ENCODE assay signal across 1 cellular context in the genomic region with DNA sequence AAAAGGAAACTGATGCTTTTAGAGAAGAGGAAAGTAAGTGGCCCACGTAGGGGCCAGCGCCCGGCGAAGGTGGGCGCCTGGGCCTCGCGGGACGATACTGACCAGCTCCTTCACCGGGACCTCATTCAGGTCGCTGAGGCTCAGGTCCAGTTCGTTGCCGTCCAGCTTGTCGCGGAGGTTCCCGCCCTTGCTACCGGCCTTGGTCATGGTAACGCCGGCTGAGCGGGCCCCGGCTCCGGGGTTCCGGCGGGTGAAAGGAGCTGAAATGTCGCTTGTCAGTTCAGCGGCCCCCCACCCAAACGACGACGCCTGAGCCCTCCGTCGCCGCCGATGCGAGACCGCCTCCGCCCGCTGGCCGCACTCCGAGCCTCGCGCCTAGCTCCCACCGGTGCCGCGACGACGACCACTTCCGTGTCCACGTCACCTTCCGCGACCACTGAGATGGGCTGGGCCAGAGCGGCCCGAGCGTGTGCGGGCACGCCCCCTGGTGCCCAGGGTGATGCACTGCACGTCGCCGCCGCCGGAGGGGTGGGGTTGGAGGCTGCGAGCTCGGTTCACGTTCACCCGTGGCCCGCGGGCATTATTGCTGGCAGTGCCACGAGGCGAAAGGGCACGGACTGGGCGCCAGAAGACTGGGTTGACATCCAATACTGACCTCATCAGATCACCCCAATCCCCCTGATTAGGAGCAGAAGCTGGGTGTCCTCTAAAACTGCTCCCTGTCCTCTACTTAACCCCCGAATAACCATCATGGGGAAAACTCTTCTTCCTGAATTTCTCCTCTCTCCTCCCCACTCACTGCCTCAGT.
TF ChIP-seq lines count a peak whose summit lies in the region.

A gene (minus strand): TSS at position 413 of the 808 bp plus-strand sequence. CDS start 206 bp downstream, at position 207.

TF ChIP-seq in WTC11, 78 proteins besides CTCF, POLR2A, EP300 and RAD21 (continued from another document and continues in another):
- peak; percentile 50; the same call in 1 of the 2 replicates for TF ChIP-seq TEAD4 (CRISPR knock-in tag; IDR thresholded peaks at IDR 0.05)
- no peak for TF ChIP-seq IRF2 (CRISPR knock-in tag; IDR thresholded peaks at IDR 0.05; ENCODE audit: borderline replicate concordance, low read depth)
- TF ChIP-seq NR2C2 (CRISPR knock-in tag; IDR thresholded peaks at IDR 0.05), result 0 out of 2 replicates have a peak, but pooled peaks have one; percentile 56
- no peak for TF ChIP-seq ZNF138 (CRISPR knock-in tag; conservative IDR thresholded peaks at IDR 0.05)
- TF ChIP-seq PRRX2 (CRISPR knock-in tag; IDR thresholded peaks at IDR 0.05), result no peak
- TF ChIP-seq, protein P1, sequence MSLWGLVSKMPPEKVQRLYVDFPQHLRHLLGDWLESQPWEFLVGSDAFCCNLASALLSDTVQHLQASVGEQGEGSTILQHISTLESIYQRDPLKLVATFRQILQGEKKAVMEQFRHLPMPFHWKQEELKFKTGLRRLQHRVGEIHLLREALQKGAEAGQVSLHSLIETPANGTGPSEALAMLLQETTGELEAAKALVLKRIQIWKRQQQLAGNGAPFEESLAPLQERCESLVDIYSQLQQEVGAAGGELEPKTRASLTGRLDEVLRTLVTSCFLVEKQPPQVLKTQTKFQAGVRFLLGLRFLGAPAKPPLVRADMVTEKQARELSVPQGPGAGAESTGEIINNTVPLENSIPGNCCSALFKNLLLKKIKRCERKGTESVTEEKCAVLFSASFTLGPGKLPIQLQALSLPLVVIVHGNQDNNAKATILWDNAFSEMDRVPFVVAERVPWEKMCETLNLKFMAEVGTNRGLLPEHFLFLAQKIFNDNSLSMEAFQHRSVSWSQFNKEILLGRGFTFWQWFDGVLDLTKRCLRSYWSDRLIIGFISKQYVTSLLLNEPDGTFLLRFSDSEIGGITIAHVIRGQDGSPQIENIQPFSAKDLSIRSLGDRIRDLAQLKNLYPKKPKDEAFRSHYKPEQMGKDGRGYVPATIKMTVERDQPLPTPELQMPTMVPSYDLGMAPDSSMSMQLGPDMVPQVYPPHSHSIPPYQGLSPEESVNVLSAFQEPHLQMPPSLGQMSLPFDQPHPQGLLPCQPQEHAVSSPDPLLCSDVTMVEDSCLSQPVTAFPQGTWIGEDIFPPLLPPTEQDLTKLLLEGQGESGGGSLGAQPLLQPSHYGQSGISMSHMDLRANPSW (CRISPR knock-in tag; conservative IDR thresholded peaks at IDR 0.05; ENCODE audit: low read depth), result no peak
- no peak for TF ChIP-seq NR3C1 (CRISPR knock-in tag; conservative IDR thresholded peaks at IDR 0.05; ENCODE audit: low read depth)
- TF ChIP-seq RELA (CRISPR knock-in tag; IDR thresholded peaks at IDR 0.05; ENCODE audit: borderline replicate concordance), result no peak
- no peak for TF ChIP-seq TP53 (CRISPR knock-in tag; IDR thresholded peaks at IDR 0.05)
- peak; percentile 17; the same call in 1 of the 2 replicates for TF ChIP-seq NFYB (CRISPR knock-in tag; conservative IDR thresholded peaks at IDR 0.05; ENCODE audit: low read depth)
- TF ChIP-seq ATF1 (CRISPR knock-in tag; IDR thresholded peaks at IDR 0.05), result peak; percentile 89; the same call in 1 of the 2 replicates
- TF ChIP-seq NR1H2 (CRISPR knock-in tag; IDR thresholded peaks at IDR 0.05), result no peak
- no peak for TF ChIP-seq NFATC4 (CRISPR knock-in tag; IDR thresholded peaks at IDR 0.05)
- TF ChIP-seq JUN (CRISPR knock-in tag; IDR thresholded peaks at IDR 0.05), result peak; percentile 86; the same call in 1 of the 2 replicates
- TF ChIP-seq FOXK1 (CRISPR knock-in tag; IDR thresholded peaks at IDR 0.05), result peak; percentile 98
- TF ChIP-seq, protein P2, sequence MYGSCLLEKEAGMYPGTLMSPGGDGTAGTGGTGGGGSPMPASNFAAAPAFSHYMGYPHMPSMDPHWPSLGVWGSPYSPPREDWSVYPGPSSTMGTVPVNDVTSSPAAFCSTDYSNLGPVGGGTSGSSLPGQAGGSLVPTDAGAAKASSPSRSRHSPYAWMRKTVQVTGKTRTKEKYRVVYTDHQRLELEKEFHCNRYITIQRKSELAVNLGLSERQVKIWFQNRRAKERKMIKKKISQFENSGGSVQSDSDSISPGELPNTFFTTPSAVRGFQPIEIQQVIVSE (CRISPR knock-in tag; IDR thresholded peaks at IDR 0.05; ENCODE audit: borderline replicate concordance), result no peak
- peak; percentile 98 for TF ChIP-seq SP1 (CRISPR knock-in tag; conservative IDR thresholded peaks at IDR 0.05)
- TF ChIP-seq, protein P3, sequence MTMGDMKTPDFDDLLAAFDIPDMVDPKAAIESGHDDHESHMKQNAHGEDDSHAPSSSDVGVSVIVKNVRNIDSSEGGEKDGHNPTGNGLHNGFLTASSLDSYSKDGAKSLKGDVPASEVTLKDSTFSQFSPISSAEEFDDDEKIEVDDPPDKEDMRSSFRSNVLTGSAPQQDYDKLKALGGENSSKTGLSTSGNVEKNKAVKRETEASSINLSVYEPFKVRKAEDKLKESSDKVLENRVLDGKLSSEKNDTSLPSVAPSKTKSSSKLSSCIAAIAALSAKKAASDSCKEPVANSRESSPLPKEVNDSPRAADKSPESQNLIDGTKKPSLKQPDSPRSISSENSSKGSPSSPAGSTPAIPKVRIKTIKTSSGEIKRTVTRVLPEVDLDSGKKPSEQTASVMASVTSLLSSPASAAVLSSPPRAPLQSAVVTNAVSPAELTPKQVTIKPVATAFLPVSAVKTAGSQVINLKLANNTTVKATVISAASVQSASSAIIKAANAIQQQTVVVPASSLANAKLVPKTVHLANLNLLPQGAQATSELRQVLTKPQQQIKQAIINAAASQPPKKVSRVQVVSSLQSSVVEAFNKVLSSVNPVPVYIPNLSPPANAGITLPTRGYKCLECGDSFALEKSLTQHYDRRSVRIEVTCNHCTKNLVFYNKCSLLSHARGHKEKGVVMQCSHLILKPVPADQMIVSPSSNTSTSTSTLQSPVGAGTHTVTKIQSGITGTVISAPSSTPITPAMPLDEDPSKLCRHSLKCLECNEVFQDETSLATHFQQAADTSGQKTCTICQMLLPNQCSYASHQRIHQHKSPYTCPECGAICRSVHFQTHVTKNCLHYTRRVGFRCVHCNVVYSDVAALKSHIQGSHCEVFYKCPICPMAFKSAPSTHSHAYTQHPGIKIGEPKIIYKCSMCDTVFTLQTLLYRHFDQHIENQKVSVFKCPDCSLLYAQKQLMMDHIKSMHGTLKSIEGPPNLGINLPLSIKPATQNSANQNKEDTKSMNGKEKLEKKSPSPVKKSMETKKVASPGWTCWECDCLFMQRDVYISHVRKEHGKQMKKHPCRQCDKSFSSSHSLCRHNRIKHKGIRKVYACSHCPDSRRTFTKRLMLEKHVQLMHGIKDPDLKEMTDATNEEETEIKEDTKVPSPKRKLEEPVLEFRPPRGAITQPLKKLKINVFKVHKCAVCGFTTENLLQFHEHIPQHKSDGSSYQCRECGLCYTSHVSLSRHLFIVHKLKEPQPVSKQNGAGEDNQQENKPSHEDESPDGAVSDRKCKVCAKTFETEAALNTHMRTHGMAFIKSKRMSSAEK (CRISPR knock-in tag; IDR thresholded peaks at IDR 0.05; ENCODE audit: borderline replicate concordance), result no peak
- TF ChIP-seq ELF4 (CRISPR knock-in tag; IDR thresholded peaks at IDR 0.05; ENCODE audit: low read depth), result peak; percentile 86; the same call in 1 of the 2 replicates
- TF ChIP-seq SMAD4 (CRISPR knock-in tag; IDR thresholded peaks at IDR 0.05), result no peak
- TF ChIP-seq, protein P4, sequence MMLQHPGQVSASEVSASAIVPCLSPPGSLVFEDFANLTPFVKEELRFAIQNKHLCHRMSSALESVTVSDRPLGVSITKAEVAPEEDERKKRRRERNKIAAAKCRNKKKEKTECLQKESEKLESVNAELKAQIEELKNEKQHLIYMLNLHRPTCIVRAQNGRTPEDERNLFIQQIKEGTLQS (CRISPR knock-in tag; conservative IDR thresholded peaks at IDR 0.05), result no peak
- TF ChIP-seq GABPB1 (CRISPR knock-in tag; IDR thresholded peaks at IDR 0.05), result peak; percentile 93
- peak; percentile 97 for TF ChIP-seq FOXP1 (CRISPR knock-in tag; IDR thresholded peaks at IDR 0.05; ENCODE audit: borderline replicate concordance)
- TF ChIP-seq, protein P5, sequence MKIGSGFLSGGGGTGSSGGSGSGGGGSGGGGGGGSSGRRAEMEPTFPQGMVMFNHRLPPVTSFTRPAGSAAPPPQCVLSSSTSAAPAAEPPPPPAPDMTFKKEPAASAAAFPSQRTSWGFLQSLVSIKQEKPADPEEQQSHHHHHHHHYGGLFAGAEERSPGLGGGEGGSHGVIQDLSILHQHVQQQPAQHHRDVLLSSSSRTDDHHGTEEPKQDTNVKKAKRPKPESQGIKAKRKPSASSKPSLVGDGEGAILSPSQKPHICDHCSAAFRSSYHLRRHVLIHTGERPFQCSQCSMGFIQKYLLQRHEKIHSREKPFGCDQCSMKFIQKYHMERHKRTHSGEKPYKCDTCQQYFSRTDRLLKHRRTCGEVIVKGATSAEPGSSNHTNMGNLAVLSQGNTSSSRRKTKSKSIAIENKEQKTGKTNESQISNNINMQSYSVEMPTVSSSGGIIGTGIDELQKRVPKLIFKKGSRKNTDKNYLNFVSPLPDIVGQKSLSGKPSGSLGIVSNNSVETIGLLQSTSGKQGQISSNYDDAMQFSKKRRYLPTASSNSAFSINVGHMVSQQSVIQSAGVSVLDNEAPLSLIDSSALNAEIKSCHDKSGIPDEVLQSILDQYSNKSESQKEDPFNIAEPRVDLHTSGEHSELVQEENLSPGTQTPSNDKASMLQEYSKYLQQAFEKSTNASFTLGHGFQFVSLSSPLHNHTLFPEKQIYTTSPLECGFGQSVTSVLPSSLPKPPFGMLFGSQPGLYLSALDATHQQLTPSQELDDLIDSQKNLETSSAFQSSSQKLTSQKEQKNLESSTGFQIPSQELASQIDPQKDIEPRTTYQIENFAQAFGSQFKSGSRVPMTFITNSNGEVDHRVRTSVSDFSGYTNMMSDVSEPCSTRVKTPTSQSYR (CRISPR knock-in tag; IDR thresholded peaks at IDR 0.05), result peak; percentile 92
- no peak for TF ChIP-seq HMGA2 (CRISPR knock-in tag; IDR thresholded peaks at IDR 0.05)
- TF ChIP-seq, protein P6, sequence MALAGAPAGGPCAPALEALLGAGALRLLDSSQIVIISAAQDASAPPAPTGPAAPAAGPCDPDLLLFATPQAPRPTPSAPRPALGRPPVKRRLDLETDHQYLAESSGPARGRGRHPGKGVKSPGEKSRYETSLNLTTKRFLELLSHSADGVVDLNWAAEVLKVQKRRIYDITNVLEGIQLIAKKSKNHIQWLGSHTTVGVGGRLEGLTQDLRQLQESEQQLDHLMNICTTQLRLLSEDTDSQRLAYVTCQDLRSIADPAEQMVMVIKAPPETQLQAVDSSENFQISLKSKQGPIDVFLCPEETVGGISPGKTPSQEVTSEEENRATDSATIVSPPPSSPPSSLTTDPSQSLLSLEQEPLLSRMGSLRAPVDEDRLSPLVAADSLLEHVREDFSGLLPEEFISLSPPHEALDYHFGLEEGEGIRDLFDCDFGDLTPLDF (CRISPR knock-in tag; IDR thresholded peaks at IDR 0.05), result no peak
- TF ChIP-seq, protein P7, sequence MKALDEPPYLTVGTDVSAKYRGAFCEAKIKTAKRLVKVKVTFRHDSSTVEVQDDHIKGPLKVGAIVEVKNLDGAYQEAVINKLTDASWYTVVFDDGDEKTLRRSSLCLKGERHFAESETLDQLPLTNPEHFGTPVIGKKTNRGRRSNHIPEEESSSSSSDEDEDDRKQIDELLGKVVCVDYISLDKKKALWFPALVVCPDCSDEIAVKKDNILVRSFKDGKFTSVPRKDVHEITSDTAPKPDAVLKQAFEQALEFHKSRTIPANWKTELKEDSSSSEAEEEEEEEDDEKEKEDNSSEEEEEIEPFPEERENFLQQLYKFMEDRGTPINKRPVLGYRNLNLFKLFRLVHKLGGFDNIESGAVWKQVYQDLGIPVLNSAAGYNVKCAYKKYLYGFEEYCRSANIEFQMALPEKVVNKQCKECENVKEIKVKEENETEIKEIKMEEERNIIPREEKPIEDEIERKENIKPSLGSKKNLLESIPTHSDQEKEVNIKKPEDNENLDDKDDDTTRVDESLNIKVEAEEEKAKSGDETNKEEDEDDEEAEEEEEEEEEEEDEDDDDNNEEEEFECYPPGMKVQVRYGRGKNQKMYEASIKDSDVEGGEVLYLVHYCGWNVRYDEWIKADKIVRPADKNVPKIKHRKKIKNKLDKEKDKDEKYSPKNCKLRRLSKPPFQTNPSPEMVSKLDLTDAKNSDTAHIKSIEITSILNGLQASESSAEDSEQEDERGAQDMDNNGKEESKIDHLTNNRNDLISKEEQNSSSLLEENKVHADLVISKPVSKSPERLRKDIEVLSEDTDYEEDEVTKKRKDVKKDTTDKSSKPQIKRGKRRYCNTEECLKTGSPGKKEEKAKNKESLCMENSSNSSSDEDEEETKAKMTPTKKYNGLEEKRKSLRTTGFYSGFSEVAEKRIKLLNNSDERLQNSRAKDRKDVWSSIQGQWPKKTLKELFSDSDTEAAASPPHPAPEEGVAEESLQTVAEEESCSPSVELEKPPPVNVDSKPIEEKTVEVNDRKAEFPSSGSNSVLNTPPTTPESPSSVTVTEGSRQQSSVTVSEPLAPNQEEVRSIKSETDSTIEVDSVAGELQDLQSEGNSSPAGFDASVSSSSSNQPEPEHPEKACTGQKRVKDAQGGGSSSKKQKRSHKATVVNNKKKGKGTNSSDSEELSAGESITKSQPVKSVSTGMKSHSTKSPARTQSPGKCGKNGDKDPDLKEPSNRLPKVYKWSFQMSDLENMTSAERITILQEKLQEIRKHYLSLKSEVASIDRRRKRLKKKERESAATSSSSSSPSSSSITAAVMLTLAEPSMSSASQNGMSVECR (CRISPR knock-in tag; IDR thresholded peaks at IDR 0.05; ENCODE audit: borderline replicate concordance), result peak; percentile 96; the same call in 1 of the 2 replicates
- TF ChIP-seq TEAD1 (CRISPR knock-in tag; IDR thresholded peaks at IDR 0.05), result peak; percentile 97; the same call in 1 of the 2 replicates
- TF ChIP-seq, protein P8, sequence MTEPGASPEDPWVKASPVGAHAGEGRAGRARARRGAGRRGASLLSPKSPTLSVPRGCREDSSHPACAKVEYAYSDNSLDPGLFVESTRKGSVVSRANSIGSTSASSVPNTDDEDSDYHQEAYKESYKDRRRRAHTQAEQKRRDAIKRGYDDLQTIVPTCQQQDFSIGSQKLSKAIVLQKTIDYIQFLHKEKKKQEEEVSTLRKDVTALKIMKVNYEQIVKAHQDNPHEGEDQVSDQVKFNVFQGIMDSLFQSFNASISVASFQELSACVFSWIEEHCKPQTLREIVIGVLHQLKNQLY (CRISPR knock-in tag; IDR thresholded peaks at IDR 0.05), result 0 out of 2 replicates have a peak, but pooled peaks have one; percentile 88
- TF ChIP-seq, protein P9, sequence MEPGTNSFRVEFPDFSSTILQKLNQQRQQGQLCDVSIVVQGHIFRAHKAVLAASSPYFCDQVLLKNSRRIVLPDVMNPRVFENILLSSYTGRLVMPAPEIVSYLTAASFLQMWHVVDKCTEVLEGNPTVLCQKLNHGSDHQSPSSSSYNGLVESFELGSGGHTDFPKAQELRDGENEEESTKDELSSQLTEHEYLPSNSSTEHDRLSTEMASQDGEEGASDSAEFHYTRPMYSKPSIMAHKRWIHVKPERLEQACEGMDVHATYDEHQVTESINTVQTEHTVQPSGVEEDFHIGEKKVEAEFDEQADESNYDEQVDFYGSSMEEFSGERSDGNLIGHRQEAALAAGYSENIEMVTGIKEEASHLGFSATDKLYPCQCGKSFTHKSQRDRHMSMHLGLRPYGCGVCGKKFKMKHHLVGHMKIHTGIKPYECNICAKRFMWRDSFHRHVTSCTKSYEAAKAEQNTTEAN (CRISPR knock-in tag; IDR thresholded peaks at IDR 0.05), result peak; percentile 91; the same call in 1 of the 2 replicates
- TF ChIP-seq, protein P10, sequence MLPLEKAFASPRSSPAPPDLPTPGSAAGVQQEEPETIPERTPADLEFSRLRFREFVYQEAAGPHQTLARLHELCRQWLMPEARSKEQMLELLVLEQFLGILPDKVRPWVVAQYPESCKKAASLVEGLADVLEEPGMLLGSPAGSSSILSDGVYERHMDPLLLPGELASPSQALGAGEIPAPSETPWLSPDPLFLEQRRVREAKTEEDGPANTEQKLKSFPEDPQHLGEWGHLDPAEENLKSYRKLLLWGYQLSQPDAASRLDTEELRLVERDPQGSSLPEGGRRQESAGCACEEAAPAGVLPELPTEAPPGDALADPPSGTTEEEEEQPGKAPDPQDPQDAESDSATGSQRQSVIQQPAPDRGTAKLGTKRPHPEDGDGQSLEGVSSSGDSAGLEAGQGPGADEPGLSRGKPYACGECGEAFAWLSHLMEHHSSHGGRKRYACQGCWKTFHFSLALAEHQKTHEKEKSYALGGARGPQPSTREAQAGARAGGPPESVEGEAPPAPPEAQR (CRISPR knock-in tag; IDR thresholded peaks at IDR 0.05), result no peak
- 0 out of 2 replicates have a peak, but pooled peaks have one; percentile 39 for TF ChIP-seq ZNF317 (CRISPR knock-in tag; IDR thresholded peaks at IDR 0.05; ENCODE audit: borderline replicate concordance, low read depth)
